ENCODE assay signal across 12 cellular contexts in the genomic region with DNA sequence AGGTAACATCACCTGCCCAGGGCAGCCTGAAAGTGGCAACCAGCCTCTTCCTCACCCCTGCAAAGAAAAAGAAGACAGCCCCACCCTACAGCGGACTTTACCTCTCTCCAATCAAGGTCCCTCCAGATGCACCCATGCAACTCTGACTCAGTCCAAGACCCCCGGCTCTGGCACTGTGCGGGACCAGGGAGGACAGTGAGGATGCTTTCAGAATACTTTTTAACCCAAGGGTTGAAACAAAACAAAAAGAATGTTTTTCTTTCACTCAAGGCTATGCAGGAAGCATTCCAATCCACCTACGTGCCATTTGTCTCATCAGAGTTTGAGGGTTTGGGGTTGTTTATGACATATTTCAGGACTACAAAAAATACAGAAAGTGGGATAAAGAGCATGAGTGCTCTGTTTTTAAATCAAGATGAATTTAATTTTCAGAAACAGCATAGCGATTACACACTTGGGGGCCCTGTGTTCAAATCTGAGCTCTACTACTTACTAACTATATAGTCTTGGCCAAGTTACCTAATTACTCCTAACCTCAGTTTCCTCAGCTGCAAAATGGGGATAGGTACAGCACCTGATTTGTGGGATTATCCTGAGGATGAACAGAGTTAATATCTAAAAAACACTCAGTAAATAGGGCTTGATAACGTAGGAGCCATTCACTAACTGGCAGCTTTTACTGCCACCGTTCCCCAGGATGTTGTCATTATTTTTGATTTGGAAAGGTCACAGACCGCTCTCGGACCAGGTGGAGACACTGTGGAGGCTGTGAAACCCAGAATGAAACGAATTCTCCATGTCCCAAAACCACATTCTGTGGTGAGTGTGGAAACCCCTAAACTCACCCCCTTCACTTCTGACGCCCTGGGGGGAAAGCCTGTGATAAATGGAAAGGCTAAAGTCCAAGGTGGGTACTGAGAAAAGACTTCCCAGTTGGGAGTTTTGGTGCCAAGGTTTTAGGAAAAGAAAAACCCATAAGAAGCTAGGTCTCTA. TPM values are rescaled to one million over a fixed set of nuclear protein-coding genes. Genes with fewer than 3 reads are reported as not detected.
DNase-seq lines count a peak whose midpoint lies in the region; ATAC-seq and TF ChIP-seq lines count a peak whose summit lies in the region.
"Had no signal": no experiment of that assay in that cellular context is flagged by ENCODE, and none has a peak within 500 bp of the region (broad histone marks: within the 10 kb centered on the region; RNA-seq: fewer than 3 reads in every experiment).

No MANE protein-coding gene starts in this region.

- intact Hi-C loops in heart left ventricle (cut with DNase I) (no loop called here), left ventricle myocardium superior (cut with micrococcal nuclease) (no loop called here), transverse colon (cut with DNase I; ENCODE audit: low total_unique reads) (no loop called here)

- no peaks in the 10 kb centered on the region for H3K36me3 Mint-ChIP-seq in chondrocyte (ENCODE audit: low read depth)

- peak overlapping the region; percentile 81 for H3K27ac Mint-ChIP-seq in chondrocyte (ENCODE audit: unreplicated experiment)

- WGBS in heart left ventricle, 4 donors = 72 to 81% (median 74%) methylated on average over 11 of the region's 11 CpGs
- 50 to 75% methylated on average over 1 to 11 of the region's 11 CpGs for WGBS in transverse colon (ENCODE audit: low coverage in 1 of 2), 2 donors

- H3K36me3 ChIP-seq in heart left ventricle (peaks cover 0 to 5% (median 0%) of the 10 kb centered on the region in 9 donors), transverse colon (no peaks in the 10 kb centered on the region)

- in situ Hi-C loops in transverse colon (cut with MboI; ENCODE audit: low pct_ligation_motif_present in 1 of 4, low pct_unique_long_range_greater_than_20kb in 1 of 4, low sequenced_read_pairs in 3 of 4) = no loop called here

- no peak overlapping the region for H3K4me3 Mint-ChIP-seq in chondrocyte (ENCODE audit: unreplicated experiment)

- H3K27ac ChIP-seq in heart left ventricle (peak overlapping the region; percentile 37 to 92 (median 77)), transverse colon (peak overlapping the region; percentile 15 to 51 (median 29))
- H3K27ac ChIP-seq: HL-60 had no signal

- no peaks in the 10 kb centered on the region for H3K27me3 Mint-ChIP-seq in chondrocyte (ENCODE audit: low read depth)

- TF ChIP-seq CTCF in heart left ventricle (IDR thresholded peaks at IDR 0.05) (no peak), chondrocyte (IDR thresholded peaks at IDR 0.05) (no peak), transverse colon (IDR thresholded peaks at IDR 0.05) (no peak)

- H3K27me3 ChIP-seq in heart left ventricle (no peaks in the 10 kb centered on the region), transverse colon (no peaks in the 10 kb centered on the region)

- no peak for DNase-seq in heart left ventricle
- no peak for DNase-seq in left ventricle myocardium superior
- no peak for DNase-seq in chondrocyte (ENCODE audit: low spot score)
- DNase-seq in lung microvascular endothelial cell (ENCODE audit: low read depth in 2 of 2) = peak; percentile 29
- no peak for DNase-seq in transverse colon
- DNase-seq in cerebellar nuclear complex (lab: John Stamatoyannopoulos, UW) = no peak
- no peak for DNase-seq in GM19238 (ENCODE audit: insufficient read length, low spot score)
- DNase-seq: activated CD4-positive, CD25-positive, alpha-beta regulatory T cell; NCI-H774; stimulated activated CD4-positive, alpha-beta T cell treated with anti-CD3 and anti-CD28 coated beads, Interleukin-1b, Interleukin-23, amount 100 ng/mL, for 48 hours had no signal

- no peak for TF ChIP-seq POLR2A in heart left ventricle (IDR thresholded peaks at IDR 0.05)
- no peak for TF ChIP-seq POLR2A in transverse colon (IDR thresholded peaks at IDR 0.05)

- ATAC-seq in heart left ventricle (no peak), left ventricle myocardium superior (no peak), GM21528 (IDR thresholded peaks at IDR 0.05; ENCODE audit: low FRiP score, unreplicated experiment) (no peak)

- peaks cover 10 to 59% (median 43%) of the 10 kb centered on the region in 12 donors for H3K4me1 ChIP-seq in heart left ventricle
- peaks cover 10 to 37% (median 17%) of the 10 kb centered on the region in 4 donors for H3K4me1 ChIP-seq in transverse colon

- H3K9me3 ChIP-seq in heart left ventricle (no peaks in the 10 kb centered on the region), transverse colon (no peaks in the 10 kb centered on the region)

- no peak for TF ChIP-seq EP300 in transverse colon (IDR thresholded peaks at IDR 0.05; ENCODE audit: low read depth)

- H3K9me3 Mint-ChIP-seq in chondrocyte (ENCODE audit: low read depth) = no peaks in the 10 kb centered on the region

- no peak overlapping the region for H3K4me3 ChIP-seq in heart left ventricle
- H3K4me3 ChIP-seq in transverse colon = no peak overlapping the region

- peaks cover 57% of the 10 kb centered on the region for H3K4me1 Mint-ChIP-seq in chondrocyte (ENCODE audit: low read depth)

RNA-seq across cellular contexts. Expression of a gene that starts 5.6 kb away (rescaled TPM):
- total RNA-seq in heart left ventricle (100 to 1,000 TPM in 8 of 9 donors, 10 to 100 TPM in 1; 84.7 to 152 (median 126) TPM), left ventricle myocardium superior (149 TPM), chondrocyte (9.3 to 22.0 TPM (median 21.2 TPM) in 3 replicates), lung microvascular endothelial cell (56.2 and 63.1 TPM in 2 replicates), transverse colon (10 to 100 TPM in 3 of 4 donors, 1 to 10 TPM in 1; 8.6 to 16.7 (median 10.5) TPM)
- polyA plus RNA-seq in heart left ventricle = 100 to 1,000 TPM in 1 of 2 donors, 10 to 100 TPM in 1; 74.9 to 191 TPM

RNA-seq across cellular contexts. Expression of a gene that starts 45.5 kb away (rescaled TPM):
- total RNA-seq in heart left ventricle (1 to 10 TPM in 1 of 9 donors, under 1 TPM in 1, not detected in 7; 0.46 to 3.8 TPM), left ventricle myocardium superior (not detected), chondrocyte (not detected in 3 replicates), lung microvascular endothelial cell (not detected in 2 replicates), transverse colon (10 to 100 TPM in 3 of 4 donors, not detected in 1; 38.7 to 47.9 (median 43.0) TPM)
- under 1 TPM; 0.11 to 0.38 TPM for polyA plus RNA-seq in heart left ventricle

Comparison
In these comparisons a context has a peak if more than half of its experiments do, and no peak if none do; other contexts are left out.
1. DNase-seq: peak in lung microvascular endothelial cell (2 of 2); none in heart left ventricle (0 of 5), left ventricle myocardium superior (single experiment), chondrocyte (single experiment), transverse colon (single experiment), cerebellar nuclear complex (0 of 2) and GM19238 (single experiment).